In the genomic region with DNA sequence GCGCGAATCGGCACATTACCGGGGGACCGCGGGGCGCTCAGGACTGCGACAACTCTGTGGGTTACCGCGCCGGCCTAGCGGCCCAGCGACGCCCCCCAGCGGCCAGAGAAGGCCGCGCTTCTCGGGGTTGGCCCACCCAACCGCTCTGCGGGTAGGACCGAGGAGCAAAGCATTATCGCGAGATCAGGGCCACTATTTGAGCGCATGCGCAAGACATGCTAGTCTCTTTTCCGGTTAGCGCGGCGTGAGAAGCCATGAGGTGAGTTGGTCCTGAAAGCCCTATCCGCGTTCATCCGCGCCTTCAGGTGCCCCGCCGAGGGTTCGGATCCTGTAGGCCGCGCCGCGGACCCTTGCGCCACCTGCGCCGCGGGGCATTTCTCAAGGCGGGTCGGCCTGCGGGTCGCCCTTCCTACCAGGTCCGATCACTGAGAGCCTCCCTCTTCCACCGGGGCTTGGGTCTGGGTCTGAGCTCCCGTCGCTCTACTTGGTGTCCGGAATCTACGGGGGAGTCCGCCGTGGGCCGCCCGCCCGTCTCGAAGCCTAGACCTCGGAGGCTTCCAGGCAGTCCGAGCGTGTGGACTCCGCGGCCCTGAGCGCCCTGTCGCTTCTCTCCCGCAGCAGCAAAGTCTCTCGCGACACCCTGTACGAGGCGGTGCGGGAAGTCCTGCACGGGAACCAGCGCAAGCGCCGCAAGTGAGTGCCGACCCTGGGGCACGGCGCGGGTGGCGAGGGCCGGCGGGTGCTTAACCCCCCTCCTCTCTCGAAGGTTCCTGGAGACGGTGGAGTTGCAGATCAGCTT, we compare ENCODE assay signal across 1 cellular context.
TF ChIP-seq lines count a peak whose summit lies in the region.

RPL10A (plus strand) TSS at position 221 of the 799 bp plus-strand sequence; CDS start at position 255, 34 bp downstream.

TF ChIP-seq in K562, 482 proteins besides CTCF, POLR2A, EP300 and RAD21 (continued from another document and continues in another):
- TF ChIP-seq FOXP1 (CRISPR knock-in tag; IDR thresholded peaks at IDR 0.05) (peak; percentile 80; the same call in 1 of the 2 replicates), ZKSCAN1 (IDR thresholded peaks at IDR 0.05; ENCODE audit: low read depth, low read length) (peak; percentile 64), PCBP1 (IDR thresholded peaks at IDR 0.05; ENCODE audit: low read depth, low read length, poor library complexity, severe bottlenecking) (peak; percentile 75), NONO (IDR thresholded peaks at IDR 0.05; ENCODE audit: low read depth in 2 of 2, low read length in 1 of 2) (peak; percentile 68 to 85), ZNF12 (CRISPR knock-in tag; IDR thresholded peaks at IDR 0.05) (peak; percentile 88), MAFK (IDR thresholded peaks at IDR 0.05; ENCODE audit: low read length) (0 out of 2 replicates have a peak, but pooled peaks have one; percentile 7), ZNF143 (CRISPR knock-in tag; IDR thresholded peaks at IDR 0.05) (0 out of 2 replicates have a peak, but pooled peaks have one; percentile 15), SP1 (CRISPR knock-in tag; IDR thresholded peaks at IDR 0.05) (peak; percentile 96), CEBPB (tag; IDR thresholded peaks at IDR 0.05) (0 out of 2 replicates have a peak, but pooled peaks have one; percentile 14), ARID2 (IDR thresholded peaks at IDR 0.05) (0 out of 2 replicates have a peak, but pooled peaks have one; percentile 25), ZNF695 (CRISPR knock-in tag; IDR thresholded peaks at IDR 0.05) (peak; percentile 57; the same call in 1 of the 2 replicates), ZC3H4 (CRISPR knock-in tag; IDR thresholded peaks at IDR 0.05; ENCODE audit: borderline replicate concordance) (peak; percentile 93), RBM15 (IDR thresholded peaks at IDR 0.05; ENCODE audit: insufficient read depth, low read length) (peak; percentile 67; the same call in 1 of the 2 replicates), KLF1 (tag; IDR thresholded peaks at IDR 0.05) (0 out of 2 replicates have a peak, but pooled peaks have one; percentile 61), ERF (CRISPR knock-in tag; IDR thresholded peaks at IDR 0.05) (peak; percentile 19; the same call in 1 of the 2 replicates), TCF7 (IDR thresholded peaks at IDR 0.05; ENCODE audit: borderline replicate concordance) (peak; percentile 39; the same call in 1 of the 2 replicates), CREB1 (IDR thresholded peaks at IDR 0.05) (no peak; the same call in 1 of the 2 replicates), CREB1 (CRISPR knock-in tag; IDR thresholded peaks at IDR 0.05) (peak; percentile 17; the same call in 1 of the 2 replicates), HNRNPLL (IDR thresholded peaks at IDR 0.05; ENCODE audit: low read depth, low read length, poor library complexity, severe bottlenecking) (peak; percentile 80), XRCC5 (IDR thresholded peaks at IDR 0.05; ENCODE audit: low read depth, low read length) (peak; percentile 99), ZNF41 (CRISPR knock-in tag; conservative IDR thresholded peaks at IDR 0.05) (peak; percentile 62; the same call in 1 of the 2 replicates), ZNF668 (CRISPR knock-in tag; IDR thresholded peaks at IDR 0.05) (0 out of 2 replicates have a peak, but pooled peaks have one; percentile 27), POLR2G (IDR thresholded peaks at IDR 0.05; ENCODE audit: low read depth, low read length) (peak; percentile 98), ZNF76 (CRISPR knock-in tag; IDR thresholded peaks at IDR 0.05; ENCODE audit: borderline replicate concordance) (no peak), CSDE1 (IDR thresholded peaks at IDR 0.05) (peak in 1 of 2 experiments; percentile 48; a peak in 1 of 4 replicates), ZNF395 (CRISPR knock-in tag; IDR thresholded peaks at IDR 0.05) (peak; percentile 90), SNRNP70 (optimal IDR thresholded peaks at IDR 0.05; ENCODE audit: low read depth, low read length) (peak; percentile 82), ZNF584 (CRISPR knock-in tag; IDR thresholded peaks at IDR 0.05; ENCODE audit: low read depth) (no peak), ZBTB26 (CRISPR knock-in tag; IDR thresholded peaks at IDR 0.05) (peak; percentile 11; the same call in 1 of the 2 replicates), FUS (optimal IDR thresholded peaks at IDR 0.05; ENCODE audit: low read depth, low read length) (peak; percentile 69), PHB2 (IDR thresholded peaks at IDR 0.05; ENCODE audit: low read depth) (no peak), CREB3 (tag; conservative IDR thresholded peaks at IDR 0.05; ENCODE audit: low read depth) (no peak), RNF219 (CRISPR knock-in tag; IDR thresholded peaks at IDR 0.05) (no peak), TEAD4 (IDR thresholded peaks at IDR 0.05; ENCODE audit: low read length) (0 out of 2 replicates have a peak, but pooled peaks have one; percentile 50), TEAD4 (CRISPR knock-in tag; IDR thresholded peaks at IDR 0.05; ENCODE audit: borderline replicate concordance) (0 out of 2 replicates have a peak, but pooled peaks have one; percentile 17), HDAC2 (IDR thresholded peaks at IDR 0.05) (peak; percentile 57), BDP1 (IDR thresholded peaks at IDR 0.05; ENCODE audit: insufficient read depth, insufficient read length) (no peak), PHTF2 (CRISPR knock-in tag; IDR thresholded peaks at IDR 0.05) (no peak), NFRKB (IDR thresholded peaks at IDR 0.05; ENCODE audit: low read depth) (peak; percentile 92), HLTF (IDR thresholded peaks at IDR 0.05) (peak; percentile 68; the same call in 1 of the 2 replicates), HIVEP1 (CRISPR knock-in tag; IDR thresholded peaks at IDR 0.05) (peak; percentile 61; the same call in 1 of the 2 replicates), ESRRA (IDR thresholded peaks at IDR 0.05; ENCODE audit: borderline replicate concordance, low read depth) (peak; percentile 87), ZNF354B (CRISPR knock-in tag; IDR thresholded peaks at IDR 0.05) (no peak), CBFA2T3 (IDR thresholded peaks at IDR 0.05) (0 out of 2 replicates have a peak, but pooled peaks have one; percentile 13), ATF1 (CRISPR knock-in tag; IDR thresholded peaks at IDR 0.05) (no peak), ATF1 (tag; IDR thresholded peaks at IDR 0.05) (peak; percentile 70), ZNF780A (CRISPR knock-in tag; IDR thresholded peaks at IDR 0.05) (no peak), TAF1 (IDR thresholded peaks at IDR 0.05; ENCODE audit: control insufficient read depth, extremely low read depth, insufficient read depth, low read length, severe bottlenecking) (peak; percentile 100), ZNF174 (CRISPR knock-in tag; IDR thresholded peaks at IDR 0.05) (no peak), MEIS2 (IDR thresholded peaks at IDR 0.05; ENCODE audit: partially characterized antibody) (peak; percentile 68), GTF2F1 (IDR thresholded peaks at IDR 0.05; ENCODE audit: low read depth, low read length) (peak; percentile 94), TAF15 (IDR thresholded peaks at IDR 0.05; ENCODE audit: low read depth, low read length) (no peak), ZNF133 (CRISPR knock-in tag; IDR thresholded peaks at IDR 0.05) (no peak), SRSF1 (IDR thresholded peaks at IDR 0.05; ENCODE audit: low read depth, low read length) (peak; percentile 92), CBX3 (IDR thresholded peaks at IDR 0.05; ENCODE audit: borderline replicate concordance in 1 of 2, low read length in 2 of 2) (peak in 1 of 2 experiments; percentile 52; a peak in 1 of 3 replicates), TRIM24 (IDR thresholded peaks at IDR 0.05) (0 out of 4 replicates have a peak, but pooled peaks of 1 of the 2 experiments have one; percentile 31), ETV5 (CRISPR knock-in tag; IDR thresholded peaks at IDR 0.05; ENCODE audit: low read depth) (peak; percentile 81), MAZ (CRISPR knock-in tag; conservative IDR thresholded peaks at IDR 0.05 in 1 of 2, IDR thresholded peaks at IDR 0.05 in 1 of 2) (peak; percentile 80 to 94), ZNF24 (IDR thresholded peaks at IDR 0.05) (peak; percentile 63; the same call in 1 of the 2 replicates), ILF3 (IDR thresholded peaks at IDR 0.05; ENCODE audit: borderline replicate concordance) (peak; percentile 87; the same call in 1 of the 2 replicates), ZNF431 (CRISPR knock-in tag; IDR thresholded peaks at IDR 0.05) (peak; percentile 79), RHOXF2B (CRISPR knock-in tag; conservative IDR thresholded peaks at IDR 0.05) (0 out of 2 replicates have a peak, but pooled peaks have one; percentile 63), C11orf30 (IDR thresholded peaks at IDR 0.05; ENCODE audit: low read depth) (peak; percentile 38), PML (IDR thresholded peaks at IDR 0.05; ENCODE audit: low read length) (peak; percentile 95), ZBTB7A (IDR thresholded peaks at IDR 0.05; ENCODE audit: borderline replicate concordance, control insufficient read depth, low read depth, low read length) (peak; percentile 94), PHB (CRISPR knock-in tag; IDR thresholded peaks at IDR 0.05) (peak; percentile 93; the same call in 1 of the 2 replicates), YY1 (IDR thresholded peaks at IDR 0.05; ENCODE audit: borderline replicate concordance in 1 of 3, control insufficient read depth in 1 of 3, extremely low read depth in 1 of 3, insufficient read depth in 3 of 3, insufficient read length in 1 of 3, insufficient replicate concordance in 2 of 3, low read depth in 1 of 3, low read length in 2 of 3) (peak in 2 of 3 experiments; percentile 58 to 71)
- TF ChIP-seq, protein P1, sequence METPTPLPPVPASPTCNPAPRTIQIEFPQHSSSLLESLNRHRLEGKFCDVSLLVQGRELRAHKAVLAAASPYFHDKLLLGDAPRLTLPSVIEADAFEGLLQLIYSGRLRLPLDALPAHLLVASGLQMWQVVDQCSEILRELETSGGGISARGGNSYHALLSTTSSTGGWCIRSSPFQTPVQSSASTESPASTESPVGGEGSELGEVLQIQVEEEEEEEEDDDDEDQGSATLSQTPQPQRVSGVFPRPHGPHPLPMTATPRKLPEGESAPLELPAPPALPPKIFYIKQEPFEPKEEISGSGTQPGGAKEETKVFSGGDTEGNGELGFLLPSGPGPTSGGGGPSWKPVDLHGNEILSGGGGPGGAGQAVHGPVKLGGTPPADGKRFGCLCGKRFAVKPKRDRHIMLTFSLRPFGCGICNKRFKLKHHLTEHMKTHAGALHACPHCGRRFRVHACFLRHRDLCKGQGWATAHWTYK (CRISPR knock-in tag; IDR thresholded peaks at IDR 0.05) = peak; percentile 87; the same call in 1 of the 2 replicates
- TF ChIP-seq, protein P2, sequence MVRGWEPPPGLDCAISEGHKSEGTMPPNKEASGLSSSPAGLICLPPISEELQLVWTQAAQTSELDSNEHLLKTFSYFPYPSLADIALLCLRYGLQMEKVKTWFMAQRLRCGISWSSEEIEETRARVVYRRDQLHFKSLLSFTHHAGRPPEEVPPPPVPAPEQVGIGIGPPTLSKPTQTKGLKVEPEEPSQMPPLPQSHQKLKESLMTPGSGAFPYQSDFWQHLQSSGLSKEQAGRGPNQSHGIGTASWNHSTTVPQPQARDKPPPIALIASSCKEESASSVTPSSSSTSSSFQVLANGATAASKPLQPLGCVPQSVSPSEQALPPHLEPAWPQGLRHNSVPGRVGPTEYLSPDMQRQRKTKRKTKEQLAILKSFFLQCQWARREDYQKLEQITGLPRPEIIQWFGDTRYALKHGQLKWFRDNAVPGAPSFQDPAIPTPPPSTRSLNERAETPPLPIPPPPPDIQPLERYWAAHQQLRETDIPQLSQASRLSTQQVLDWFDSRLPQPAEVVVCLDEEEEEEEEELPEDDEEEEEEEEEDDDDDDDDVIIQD (CRISPR knock-in tag; IDR thresholded peaks at IDR 0.05) = peak; percentile 9; the same call in 1 of the 2 replicates
